Comparison of ENCODE assay signal across 7 cellular contexts in the genomic region with DNA sequence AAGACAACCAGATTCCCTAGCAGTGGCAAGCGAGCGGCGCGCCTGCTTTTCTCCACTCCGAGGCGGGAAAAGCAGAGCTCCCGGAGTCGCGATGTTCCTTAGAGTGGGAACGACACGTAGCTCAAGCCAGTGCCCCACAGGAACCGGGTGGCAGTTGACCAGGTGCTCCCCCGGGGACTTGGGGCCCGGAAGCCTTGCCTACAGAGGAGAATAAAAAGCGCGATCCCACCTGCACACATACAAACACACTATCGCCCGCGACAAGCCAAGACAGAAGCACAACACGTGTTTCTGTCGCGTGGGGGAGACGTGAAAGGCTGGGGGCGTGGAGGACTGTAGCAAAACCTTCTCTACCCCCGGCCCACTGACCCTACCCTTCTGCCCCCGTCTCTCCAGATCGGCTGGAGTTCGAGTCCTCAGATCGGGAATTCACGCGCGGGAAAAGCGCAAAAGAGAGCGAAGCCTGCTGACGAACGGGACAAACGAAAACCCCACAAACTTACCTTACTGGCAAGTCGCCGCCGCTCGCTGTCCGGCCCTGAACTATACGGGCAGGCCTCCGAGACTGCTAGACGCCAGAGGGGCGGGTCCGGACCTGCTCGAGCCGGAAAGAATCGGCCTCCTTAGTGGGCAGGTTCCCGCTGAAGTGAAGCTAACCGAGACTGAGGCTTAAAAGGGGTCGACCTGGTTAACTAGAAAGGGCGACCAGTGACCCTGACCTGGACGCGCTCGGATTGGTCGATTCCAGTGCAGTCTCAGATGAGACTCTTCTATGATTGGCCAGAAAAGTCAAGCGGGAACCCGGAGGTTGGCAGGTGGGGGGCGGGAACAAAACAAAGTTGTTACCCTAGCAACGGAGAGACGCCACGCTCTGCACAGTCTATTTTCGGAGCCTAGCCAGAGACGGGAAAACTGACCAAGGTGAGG. TPM values are rescaled to one million over a fixed set of nuclear protein-coding genes. Genes with fewer than 3 reads are reported as not detected.
DNase-seq lines count a peak whose midpoint lies in the region; ATAC-seq lines count a peak whose summit lies in the region.

A gene (plus strand): TSS at position 842 of the 927 bp plus-strand sequence. CDS start 6,265 bp downstream, outside the sequence.
A gene with protein sequence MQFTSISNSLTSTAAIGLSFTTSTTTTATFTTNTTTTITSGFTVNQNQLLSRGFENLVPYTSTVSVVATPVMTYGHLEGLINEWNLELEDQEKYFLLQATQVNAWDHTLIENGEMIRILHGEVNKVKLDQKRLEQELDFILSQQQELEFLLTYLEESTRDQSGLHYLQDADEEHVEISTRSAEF (minus strand): TSS at position 664 of the 927 bp plus-strand sequence. CDS start 31,287 bp downstream, outside the sequence.

- CTCF ChIA-PET in activated CD4-positive, alpha-beta memory T cell treated with anti-CD3 and anti-CD28 coated beads, Interleukin-2, amount 10 ng/mL, durations not matched to agents 7 days and 5 days (lab: Charles Lee), result no interaction called here

- H3K27ac ChIP-seq in mesenchymal stem cell (ENCODE audit: low read length, poor library complexity, severe bottlenecking), result no peak within 1 kb of the TSS

- no peak within 1 kb of the TSS for H2BK12ac ChIP-seq in mesenchymal stem cell (ENCODE audit: low read length in 2 of 2)

- no peak within 1 kb of the TSS for H2AK5ac ChIP-seq in mesenchymal stem cell (ENCODE audit: low read length, severe bottlenecking)

- H3K9me3 ChIP-seq in mesenchymal stem cell (ENCODE audit: control insufficient read depth, low read length), result no peaks in the 10 kb centered on the region

- H3K27me3 ChIP-seq in mesenchymal stem cell (ENCODE audit: control insufficient read depth in 1 of 2, insufficient read depth in 1 of 2, low read length in 2 of 2), result peaks cover 0 to 24% of the 10 kb centered on the region in 2 experiments

- H3K18ac ChIP-seq in mesenchymal stem cell (ENCODE audit: low read depth in 1 of 2, low read length in 2 of 2), result peak within 1 kb of the TSS in 1 of 2 experiments; percentile 49

- no peak within 1 kb of the TSS for H3K23ac ChIP-seq in mesenchymal stem cell (ENCODE audit: low read length in 2 of 2)

- peak within 1 kb of the TSS; percentile 59 to 71 for H3K4me3 ChIP-seq in mesenchymal stem cell (ENCODE audit: insufficient read depth in 1 of 2, low read depth in 1 of 2, low read length in 2 of 2)

- no peak within 1 kb of the TSS for H4K8ac ChIP-seq in mesenchymal stem cell (ENCODE audit: low read length)

- H3K36me3 ChIP-seq in mesenchymal stem cell (ENCODE audit: control insufficient read depth in 1 of 2, insufficient read depth in 2 of 2, low read depth in 1 of 2, low read length in 2 of 2), result no peaks in the 10 kb centered on the region

- H3K4me3 Mint-ChIP-seq in activated CD4-positive, alpha-beta memory T cell treated with anti-CD3 and anti-CD28 coated beads, Interleukin-2, amount 10 ng/mL, durations not matched to agents 7 days and 5 days, result peak within 1 kb of the TSS; percentile 86

- under 1% methylated on average over 36 of the region's 66 CpGs for WGBS in mesenchymal stem cell

- POLR2A ChIA-PET in activated CD4-positive, alpha-beta memory T cell treated with anti-CD3 and anti-CD28 coated beads, Interleukin-2, amount 10 ng/mL, durations not matched to agents 7 days and 5 days (lab: Charles Lee), result no interaction called here

- peak within 1 kb of the TSS in 1 of 2 experiments; percentile 32 for H3K14ac ChIP-seq in mesenchymal stem cell (ENCODE audit: low read length in 2 of 2)

- no peak within 1 kb of the TSS for H2BK120ac ChIP-seq in mesenchymal stem cell (ENCODE audit: low read depth, low read length)

- peak within 1 kb of the TSS; percentile 3 for H2AFZ ChIP-seq in mesenchymal stem cell (ENCODE audit: low read depth, low read length)

- H3K4me1 Mint-ChIP-seq in activated CD4-positive, alpha-beta memory T cell treated with anti-CD3 and anti-CD28 coated beads, Interleukin-2, amount 10 ng/mL, durations not matched to agents 7 days and 5 days, result peaks cover 7% of the 10 kb centered on the region

- H3K27me3 Mint-ChIP-seq in activated CD4-positive, alpha-beta memory T cell treated with anti-CD3 and anti-CD28 coated beads, Interleukin-2, amount 10 ng/mL, durations not matched to agents 7 days and 5 days, result no peaks in the 10 kb centered on the region

- no peaks in the 10 kb centered on the region for H3K36me3 Mint-ChIP-seq in activated CD4-positive, alpha-beta memory T cell treated with anti-CD3 and anti-CD28 coated beads, Interleukin-2, amount 10 ng/mL, durations not matched to agents 7 days and 5 days (ENCODE audit: low read depth)

- H2BK5ac ChIP-seq in mesenchymal stem cell (ENCODE audit: low read depth, low read length, poor library complexity, severe bottlenecking), result no peak within 1 kb of the TSS

- no peak within 1 kb of the TSS for H2BK15ac ChIP-seq in mesenchymal stem cell (ENCODE audit: low read depth, poor library complexity, severe bottlenecking)

- H3K27ac Mint-ChIP-seq in activated CD4-positive, alpha-beta memory T cell treated with anti-CD3 and anti-CD28 coated beads, Interleukin-2, amount 10 ng/mL, durations not matched to agents 7 days and 5 days, result no peak within 1 kb of the TSS

- peak within 1 kb of the TSS; percentile 98 for H3K4me2 ChIP-seq in mesenchymal stem cell (ENCODE audit: low read length, poor library complexity, severe bottlenecking)

- H3K9me3 Mint-ChIP-seq in activated CD4-positive, alpha-beta memory T cell treated with anti-CD3 and anti-CD28 coated beads, Interleukin-2, amount 10 ng/mL, durations not matched to agents 7 days and 5 days, result no peaks in the 10 kb centered on the region

- peaks cover 4% of the 10 kb centered on the region for H3K4me1 ChIP-seq in mesenchymal stem cell (ENCODE audit: control insufficient read depth, insufficient read depth, low read depth, low read length)

- peak within 1 kb of the TSS; percentile 59 for H3K9ac ChIP-seq in mesenchymal stem cell (ENCODE audit: low read length)

- no peak within 1 kb of the TSS for H4K91ac ChIP-seq in mesenchymal stem cell (ENCODE audit: low read length)

- H3K79me1 ChIP-seq in mesenchymal stem cell (replicated peaks; ENCODE audit: low read length, poor library complexity, severe bottlenecking), result no peaks in the 10 kb centered on the region

- DNase-seq in NCI-H2227 (lab: John Stamatoyannopoulos, UW; ENCODE audit: unreplicated experiment) (peak; percentile 89), mesenchymal stem cell (peak; percentile 50)
- DNase-seq in activated CD4-positive, alpha-beta memory T cell treated with anti-CD3 and anti-CD28 coated beads, Interleukin-2, amount 10 ng/mL, durations not matched to agents 7 days and 5 days, result peak; percentile 70
- peak; percentile 53 for DNase-seq in effector CD4-positive, alpha-beta T cell
- DNase-seq in stimulated activated CD8-positive, alpha-beta memory T cell treated with anti-CD3 and anti-CD28 coated beads, Interleukin-15, amount 100 ng/mL, for 48 hours (ENCODE audit: low read depth in 2 of 2), result peak; percentile 47 to 51

- no peak within 1 kb of the TSS for H3K4ac ChIP-seq in mesenchymal stem cell (ENCODE audit: low read depth in 1 of 2, low read length in 2 of 2)

- ATAC-seq in GM18867 (IDR thresholded peaks at IDR 0.05; ENCODE audit: unreplicated experiment), result peak; percentile 96
- ATAC-seq in HG03097 (IDR thresholded peaks at IDR 0.05; ENCODE audit: low FRiP score, unreplicated experiment), result peak; percentile 76

RNA-seq across cellular contexts. Expression of the first gene that starts in this region (rescaled TPM):
- not detected for total RNA-seq in activated CD4-positive, alpha-beta memory T cell treated with anti-CD3 and anti-CD28 coated beads, Interleukin-2, amount 10 ng/mL, durations not matched to agents 7 days and 5 days
- polyA plus RNA-seq in mesenchymal stem cell (2013, experiment 1 of 2), result not detected
- polyA plus RNA-seq in mesenchymal stem cell (2013, experiment 2 of 2), result not detected

RNA-seq across cellular contexts. Expression of the second gene that starts in this region (rescaled TPM):
- 1 to 10 TPM; 2.3 to 2.5 TPM for total RNA-seq in activated CD4-positive, alpha-beta memory T cell treated with anti-CD3 and anti-CD28 coated beads, Interleukin-2, amount 10 ng/mL, durations not matched to agents 7 days and 5 days
- 0.21 TPM for polyA plus RNA-seq in mesenchymal stem cell (2013, experiment 1 of 2)
- 0.07 TPM for polyA plus RNA-seq in mesenchymal stem cell (2013, experiment 2 of 2)
